ENCODE assay signal across 24 cellular contexts in the genomic region with DNA sequence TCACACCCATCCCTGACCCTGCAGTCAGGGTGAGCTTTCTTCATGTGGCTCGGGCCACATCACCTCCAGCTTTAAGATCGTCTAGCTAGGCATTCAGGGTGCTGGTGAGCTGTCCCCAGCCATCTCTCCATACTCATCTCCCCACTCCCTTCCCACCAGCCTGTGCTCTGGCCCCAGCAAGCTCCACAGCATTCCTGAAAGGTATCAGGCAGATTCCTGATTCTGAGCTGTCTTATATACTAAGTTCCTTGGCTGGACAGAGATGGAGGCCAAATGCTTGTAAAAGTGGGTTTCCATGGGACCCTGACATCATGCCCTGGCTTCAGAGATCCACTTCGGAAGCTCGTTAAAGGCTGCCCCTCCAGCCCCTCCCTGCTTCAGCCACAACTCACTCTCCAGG. TPM values are rescaled to one million over a fixed set of nuclear protein-coding genes. Genes with fewer than 3 reads are reported as not detected.
DNase-seq lines count a peak whose midpoint lies in the region; ATAC-seq, FAIRE-seq and TF ChIP-seq lines count a peak whose summit lies in the region.
"Had no signal": no experiment of that assay in that cellular context is flagged by ENCODE, and none has a peak within 500 bp of the region (broad histone marks: within the 10 kb centered on the region; RNA-seq: fewer than 3 reads in every experiment).

No MANE protein-coding gene starts in this region.

- H3K27me3 ChIP-seq in H1 (replicated peaks in 1 of 4; ENCODE audit: control insufficient read depth in 3 of 4, extremely low read depth in 1 of 4, insufficient read depth in 3 of 4, low read length in 3 of 4), result no peaks in the 10 kb centered on the region; a peak in 1 of 7 replicates
- H3K27me3 ChIP-seq in neural progenitor cell, result no peaks in the 10 kb centered on the region
- no peaks in the 10 kb centered on the region for H3K27me3 ChIP-seq in body of pancreas

- H3K4me2 ChIP-seq in H1 (ENCODE audit: insufficient read depth in 1 of 2, low read depth in 2 of 2, low read length in 2 of 2) (no peak overlapping the region), neural progenitor cell (no peak overlapping the region)
- H3K4me2 ChIP-seq: A549 had no signal

- H2BK120ac ChIP-seq in H1 (replicated peaks; ENCODE audit: low read depth, low read length), result no peak overlapping the region

- FAIRE-seq in H1 (lab: Jason Lieb, UNC), result no peak
- FAIRE-seq: A549, D721Med, GM12892, GM18507, H54, HTR-8/SVneo had no signal

- TF ChIP-seq POLR2A in H1 (IDR thresholded peaks at IDR 0.05; ENCODE audit: control extremely low read depth in 1 of 2, low read depth in 2 of 2, low read length in 2 of 2) (no peak), body of pancreas (IDR thresholded peaks at IDR 0.05) (no peak)

- H3F3A ChIP-seq in neural progenitor cell (ENCODE audit: low read depth), result peaks cover 5% of the 10 kb centered on the region

- no peak for ATAC-seq in stimulated activated effector memory CD8-positive, alpha-beta T cell treated with anti-CD3 and anti-CD28 coated beads, Interleukin-12 subunit alpha, Interleukin-12 subunit beta, amount 100 ng/mL, for 72 hours
- ATAC-seq in HG02798 (IDR thresholded peaks at IDR 0.05; ENCODE audit: poor library complexity, unreplicated experiment) (no peak), body of pancreas (no peak)
- ATAC-seq: A549 had no signal

- no peak overlapping the region for H2BK12ac ChIP-seq in H1 (ENCODE audit: low read depth, low read length)

- no peak overlapping the region for H4K91ac ChIP-seq in H1 (replicated peaks; ENCODE audit: insufficient read length, low read length)

- H3K4me1 ChIP-seq in H1 (replicated peaks in 1 of 4; ENCODE audit: control insufficient read depth in 3 of 4, insufficient read depth in 4 of 4, low read length in 3 of 4) (peaks cover 0 to 4% (median 0%) of the 10 kb centered on the region in 4 experiments; a peak in 3 of 7 replicates), neural progenitor cell (peaks cover 34% of the 10 kb centered on the region), body of pancreas (no peaks in the 10 kb centered on the region)

- no peak overlapping the region; a peak in 1 of 7 replicates for H3K9ac ChIP-seq in H1 (replicated peaks in 1 of 4; ENCODE audit: extremely low read depth in 1 of 4, low read depth in 3 of 4, low read length in 3 of 4)
- no peak overlapping the region for H3K9ac ChIP-seq in neural progenitor cell
- H3K9ac ChIP-seq: GM23248 had no signal

- H3K9me3 ChIP-seq in H1 (ENCODE audit: insufficient read depth in 2 of 2, low read depth in 1 of 2, low read length in 1 of 2), result no peaks in the 10 kb centered on the region
- H3K9me3 ChIP-seq in neural progenitor cell (ENCODE audit: low read depth), result no peaks in the 10 kb centered on the region
- no peaks in the 10 kb centered on the region for H3K9me3 ChIP-seq in body of pancreas
- H3K9me3 ChIP-seq: A549, Caco-2 had no signal

- H3K56ac ChIP-seq in H1 (replicated peaks; ENCODE audit: insufficient read length, low read depth, low read length), result no peak overlapping the region

- no peak overlapping the region for H3K14ac ChIP-seq in H1 (ENCODE audit: insufficient read length)

- H3K23ac ChIP-seq in H1 (ENCODE audit: insufficient read length), result no peak overlapping the region

- H4K20me1 ChIP-seq in H1 (replicated peaks in 1 of 2; ENCODE audit: control insufficient read depth in 1 of 2, insufficient read depth in 2 of 2, low read length in 2 of 2), result peaks cover 0 to 2% of the 10 kb centered on the region in 2 experiments
- H4K20me1 ChIP-seq in neural progenitor cell (ENCODE audit: low read depth), result no peaks in the 10 kb centered on the region

- H3K27ac ChIP-seq in H1 (ENCODE audit: low read depth, low read length), result no peak overlapping the region
- no peak overlapping the region for H3K27ac ChIP-seq in neural progenitor cell
- H3K27ac ChIP-seq in body of pancreas, result no peak overlapping the region
- H3K27ac ChIP-seq: 22Rv1, A549, C4-2B, GM23248 had no signal

- POLR2A ChIA-PET in H1 (lab: Charles Lee; ENCODE audit: partially characterized antibody), result interaction anchor here (0.8 to 1.2 kb wide), 3 partner anchors 12 to 97 kb away, joined by 3 to 4 read pairs (median 4); a partner anchor contains a TSS

- 0 out of 2 replicates have a peak overlapping the region, but pooled peaks have one; percentile 57 for H2AK5ac ChIP-seq in H1 (ENCODE audit: low read depth, low read length)

- H3K23me2 ChIP-seq in H1 (ENCODE audit: low read depth, low read length), result no peaks in the 10 kb centered on the region

- H3K18ac ChIP-seq in H1 (ENCODE audit: extremely low read depth, low read length), result no peak overlapping the region

- peak overlapping the region; percentile 7; the same call in 1 of the 2 replicates for H4K8ac ChIP-seq in H1 (ENCODE audit: extremely low read depth, insufficient read depth, low read length)

- 0 out of 2 replicates have a peak overlapping the region, but pooled peaks have one; percentile 16 for H2BK5ac ChIP-seq in H1 (ENCODE audit: low read depth, low read length)

- no peak overlapping the region for H2BK15ac ChIP-seq in H1 (ENCODE audit: low read length)

- peak; percentile 34 for DNase-seq in activated effector memory CD4-positive, alpha-beta T cell treated with anti-CD3 and anti-CD28 coated beads, Interleukin-2, amount 50 U/mL, for 16 hours
- no peak for DNase-seq in activated effector memory CD4-positive, alpha-beta T cell treated with Interleukin-2 at 50 U/mL for 16 hours
- DNase-seq in H1 (ENCODE audit: low read depth in 1 of 2, low spot score in 2 of 2) (no peak), neural progenitor cell (ENCODE audit: low spot score) (no peak), body of pancreas (no peak)
- no peak for DNase-seq in stimulated activated effector memory CD8-positive, alpha-beta T cell treated with anti-CD3 and anti-CD28 coated beads, Interleukin-12 subunit alpha, Interleukin-12 subunit beta, amount 100 ng/mL, for 72 hours (ENCODE audit: low spot score in 2 of 2)
- DNase-seq: AML-193; Caco-2; CD4-positive, alpha-beta T cell; DMS153; DMS79; GDM1; GM23248; HCEC 1CT had no signal

- TF ChIP-seq CTCF in H1 (IDR thresholded peaks at IDR 0.05; ENCODE audit: control extremely low read depth in 1 of 3, insufficient read depth in 1 of 3, low read depth in 1 of 3, low read length in 3 of 3) (no peak), neural progenitor cell (IDR thresholded peaks at IDR 0.05) (no peak), body of pancreas (IDR thresholded peaks at IDR 0.05) (no peak)

- intact Hi-C loops in body of pancreas (cut with DNase I), result no loop called here

- H3K27ac Mint-ChIP-seq in neural progenitor cell, result peak overlapping the region; percentile 64
- H3K27ac Mint-ChIP-seq in stimulated activated effector memory CD8-positive, alpha-beta T cell treated with anti-CD3 and anti-CD28 coated beads, Interleukin-12 subunit alpha, Interleukin-12 subunit beta, amount 100 ng/mL, for 72 hours, result peak overlapping the region; percentile 29
- H3K27ac Mint-ChIP-seq: CD4-positive, alpha-beta T cell had no signal

- no peaks in the 10 kb centered on the region for H3K36me3 ChIP-seq in H1 (ENCODE audit: control insufficient read depth in 2 of 4, insufficient read depth in 4 of 4, low read length in 3 of 4)
- no peaks in the 10 kb centered on the region for H3K36me3 ChIP-seq in neural progenitor cell
- H3K36me3 ChIP-seq in body of pancreas (replicated peaks in 1 of 2; ENCODE audit: insufficient read depth in 1 of 2, low read depth in 2 of 2), result no peaks in the 10 kb centered on the region

- H3K36me3 Mint-ChIP-seq in neural progenitor cell, result no peaks in the 10 kb centered on the region
- H3K36me3 Mint-ChIP-seq in stimulated activated effector memory CD8-positive, alpha-beta T cell treated with anti-CD3 and anti-CD28 coated beads, Interleukin-12 subunit alpha, Interleukin-12 subunit beta, amount 100 ng/mL, for 72 hours, result no peaks in the 10 kb centered on the region

- peaks cover 8% of the 10 kb centered on the region for H3K27me3 Mint-ChIP-seq in neural progenitor cell (ENCODE audit: insufficient read depth, low read depth)
- H3K27me3 Mint-ChIP-seq: CD4-positive, alpha-beta T cell had no signal

- no peak for TF ChIP-seq EP300 in H1 (IDR thresholded peaks at IDR 0.05; ENCODE audit: borderline replicate concordance in 1 of 2, low read depth in 2 of 2, low read length in 2 of 2)

- CTCF ChIA-PET in H1 (lab: Charles Lee; ENCODE audit: partially characterized antibody), result interaction anchor here (0.5 to 7.0 kb wide), 11 partner anchors 8 to 178 kb away, joined by 3 to 87 read pairs (median 6); a partner anchor contains a TSS

- no peak overlapping the region for H4K5ac ChIP-seq in H1 (ENCODE audit: insufficient read length, low read depth, low read length)

- H3K4ac ChIP-seq in H1 (replicated peaks; ENCODE audit: insufficient read length, low read depth, low read length), result no peak overlapping the region

- H3K79me2 ChIP-seq in H1 (ENCODE audit: control insufficient read depth in 1 of 2, insufficient read depth in 2 of 2, low read length in 2 of 2) (no peaks in the 10 kb centered on the region), neural progenitor cell (ENCODE audit: low read depth) (no peaks in the 10 kb centered on the region)

- no peak overlapping the region for H3K4me3 ChIP-seq in H1 (ENCODE audit: extremely low read depth in 1 of 4, insufficient read depth in 2 of 4, low read depth in 3 of 4, low read length in 4 of 4)
- H3K4me3 ChIP-seq in neural progenitor cell, result no peak overlapping the region
- no peak overlapping the region for H3K4me3 ChIP-seq in body of pancreas
- H3K4me3 ChIP-seq: A549, GM23248 had no signal

- H2BK20ac ChIP-seq in H1 (ENCODE audit: low read length), result no peak overlapping the region

- H2AFZ ChIP-seq in H1 (ENCODE audit: low read length) (no peak overlapping the region), neural progenitor cell (replicated peaks) (no peak overlapping the region)
- H2AFZ ChIP-seq: GM23248 had no signal

- no peaks in the 10 kb centered on the region for H3K9me3 Mint-ChIP-seq in neural progenitor cell
- H3K9me3 Mint-ChIP-seq in stimulated activated effector memory CD8-positive, alpha-beta T cell treated with anti-CD3 and anti-CD28 coated beads, Interleukin-12 subunit alpha, Interleukin-12 subunit beta, amount 100 ng/mL, for 72 hours, result no peaks in the 10 kb centered on the region
- H3K9me3 Mint-ChIP-seq: CD4-positive, alpha-beta T cell had no signal

- WGBS in H1 (ENCODE audit: extremely low coverage in 1 of 2, insufficient coverage in 1 of 2, insufficient read length in 1 of 2, insufficient replicate concordance in 2 of 2, low coverage in 1 of 2, low lambda C conversion rate in 2 of 2, missing lambda C conversion rate in 1 of 2), 2 experiments, result 81% methylated on average over 4 of the region's 4 CpGs; no CpG with 5 or more reads in 1 of the 2 experiments
- 68 to 69% methylated on average over 3 to 4 of the region's 4 CpGs for WGBS in body of pancreas, 2 donors

- no peaks in the 10 kb centered on the region for H3K79me1 ChIP-seq in H1 (ENCODE audit: low read depth, low read length)

- H3K4me3 Mint-ChIP-seq in neural progenitor cell, result no peak overlapping the region
- H3K4me3 Mint-ChIP-seq in stimulated activated effector memory CD8-positive, alpha-beta T cell treated with anti-CD3 and anti-CD28 coated beads, Interleukin-12 subunit alpha, Interleukin-12 subunit beta, amount 100 ng/mL, for 72 hours, result no peak overlapping the region
- H3K4me3 Mint-ChIP-seq: CD4-positive, alpha-beta T cell had no signal

- no peak for TF ChIP-seq RAD21 in H1 (IDR thresholded peaks at IDR 0.05 in 1 of 2, conservative IDR thresholded peaks at IDR 0.05 in 1 of 2; ENCODE audit: low read depth in 2 of 2, low read length in 2 of 2)

- H3K4me1 Mint-ChIP-seq in neural progenitor cell, result peaks cover 47% of the 10 kb centered on the region
- H3K4me1 Mint-ChIP-seq in stimulated activated effector memory CD8-positive, alpha-beta T cell treated with anti-CD3 and anti-CD28 coated beads, Interleukin-12 subunit alpha, Interleukin-12 subunit beta, amount 100 ng/mL, for 72 hours, result no peaks in the 10 kb centered on the region

RNA-seq across cellular contexts. Expression of a gene that starts 4.0 kb away (rescaled TPM):
- total RNA-seq in H1 (2021; fragmentation: NEBNext Ultra II Directional; extraction: Animal tissue kit (Norgen Biotek cat#: 25700)), result not detected in 2 replicates
- polyA plus RNA-seq in H1 (2011; rRNA removed), result 0.02 TPM in 1 of 2 replicates, not detected in the other
- polyA plus RNA-seq in H1 (2011; cell fraction: cytosol; rRNA removed), result not detected
- polyA plus RNA-seq in H1 (2011; cell fraction: nucleus; rRNA removed), result 0.03 TPM
- polyA plus RNA-seq in H1 (2012, experiment 1 of 2), result not detected in 4 replicates
- not detected for polyA plus RNA-seq in H1 (2012, experiment 2 of 2)
- not detected for polyA plus RNA-seq in H1 (2013, experiment 1 of 2)
- not detected for polyA plus RNA-seq in H1 (2013, experiment 2 of 2)
- not detected in 2 replicates for polyA minus RNA-seq in H1 (2011; rRNA and poly(A)+ RNA removed)
- not detected for polyA minus RNA-seq in H1 (2011; cell fraction: cytosol; rRNA and poly(A)+ RNA removed)
- polyA minus RNA-seq in H1 (2011; cell fraction: nucleus; rRNA and poly(A)+ RNA removed), result not detected
- 0.22 TPM in 1 of 2 replicates, not detected in the other for total RNA-seq in neural progenitor cell (ENCODE audit: low replicate concordance)
- total RNA-seq in body of pancreas, result 10 to 100 TPM in 1 of 2 donors, 1 to 10 TPM in 1; 4.4 to 18.8 TPM
- total RNA-seq: Caco-2, Daoy had no signal

RNA-seq across cellular contexts. Expression of a gene that starts 22.1 kb away (rescaled TPM):
- total RNA-seq in H1 (2021; fragmentation: NEBNext Ultra II Directional; extraction: Animal tissue kit (Norgen Biotek cat#: 25700)), result 53.6 and 56.4 TPM in 2 replicates
- 9.7 and 10.5 TPM in 2 replicates for polyA plus RNA-seq in H1 (2011; rRNA removed)
- 30.8 TPM for polyA plus RNA-seq in H1 (2011; cell fraction: cytosol; rRNA removed)
- polyA plus RNA-seq in H1 (2011; cell fraction: nucleus; rRNA removed), result 7.8 TPM
- polyA plus RNA-seq in H1 (2012, experiment 1 of 2), result 36.5 to 56.0 TPM (median 38.5 TPM) in 4 replicates
- 2.3 TPM for polyA plus RNA-seq in H1 (2012, experiment 2 of 2)
- 20.1 TPM for polyA plus RNA-seq in H1 (2013, experiment 1 of 2)
- 18.7 TPM for polyA plus RNA-seq in H1 (2013, experiment 2 of 2)
- polyA minus RNA-seq in H1 (2011; rRNA and poly(A)+ RNA removed), result 18.1 and 20.7 TPM in 2 replicates
- 19.3 TPM for polyA minus RNA-seq in H1 (2011; cell fraction: cytosol; rRNA and poly(A)+ RNA removed)
- 16.2 TPM for polyA minus RNA-seq in H1 (2011; cell fraction: nucleus; rRNA and poly(A)+ RNA removed)
- 31.5 and 72.6 TPM in 2 replicates for total RNA-seq in neural progenitor cell (ENCODE audit: low replicate concordance)
- 10 to 100 TPM; 16.2 to 19.2 TPM for total RNA-seq in body of pancreas
